ENCODE assay signal across 15 cellular contexts in the genomic region with DNA sequence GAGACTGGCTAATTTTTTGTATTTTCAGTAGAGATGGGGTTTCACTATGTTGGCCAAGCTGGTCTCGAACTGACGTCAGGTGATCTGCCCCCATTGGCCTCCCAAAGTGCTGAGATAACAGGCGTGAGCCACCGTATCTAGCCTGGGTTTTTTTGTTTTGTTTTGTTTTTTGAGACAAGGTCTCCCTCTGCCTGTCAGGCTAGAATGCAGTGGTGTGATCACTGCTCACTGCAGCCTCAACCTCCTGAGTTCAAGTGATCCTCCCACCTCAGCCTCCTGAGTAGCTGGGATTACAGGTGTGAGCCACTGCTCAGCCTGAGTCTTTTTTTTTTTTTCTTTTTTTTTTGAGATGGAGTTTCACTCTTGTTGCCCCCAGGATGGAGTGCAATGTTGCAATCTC. TPM values are rescaled to one million over a fixed set of nuclear protein-coding genes. Genes with fewer than 3 reads are reported as not detected.
"Had no signal": no experiment of that assay in that cellular context is flagged by ENCODE, and none has a peak within 500 bp of the region (broad histone marks: within the 10 kb centered on the region; RNA-seq: fewer than 3 reads in every experiment).

No MANE protein-coding gene starts in this region.

RNA-seq across cellular contexts. Expression of a gene that starts 6.4 kb away (rescaled TPM):
- total RNA-seq: body of pancreas; fibroblast of lung; hepatocyte; kidney epithelial cell; left lung; lung microvascular endothelial cell; naive thymus-derived CD4-positive, alpha-beta T cell; osteoblast; progenitor cell of endocrine pancreas; sigmoid colon; smooth muscle cell; temporal lobe; transverse colon; vagina had no signal
- polyA plus RNA-seq: fibroblast of lung; immature natural killer cell; naive thymus-derived CD4-positive, alpha-beta T cell; sigmoid colon; smooth muscle cell had no signal

RNA-seq across cellular contexts. Expression of a gene that starts 7.5 kb away (rescaled TPM):
- total RNA-seq: sigmoid colon, transverse colon, vagina had no signal
- polyA plus RNA-seq: immature natural killer cell had no signal
